25 cellular contexts compared by ENCODE assay signal in the genomic region with DNA sequence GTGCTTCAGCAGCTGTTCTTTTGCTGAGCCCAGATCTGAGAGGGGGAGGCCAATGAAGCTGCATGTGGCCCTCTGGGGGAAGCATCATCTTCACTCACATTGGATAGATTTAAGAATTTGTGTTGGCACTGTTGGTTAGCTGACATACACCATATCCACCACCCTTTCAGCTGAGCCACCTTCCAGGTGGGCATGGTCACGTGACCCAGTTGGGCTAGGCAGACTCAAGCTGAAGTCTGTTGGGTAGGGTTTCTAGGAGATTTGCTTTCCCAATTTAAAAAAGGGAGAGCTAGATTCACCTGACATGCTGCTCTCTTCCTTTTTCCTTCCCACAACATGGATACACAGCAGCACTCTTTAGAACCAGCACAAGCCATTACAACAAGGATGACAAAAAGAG.
"Had no signal": no experiment of that assay in that cellular context is flagged by ENCODE, and none has a peak within 500 bp of the region (broad histone marks: within the 10 kb centered on the region; RNA-seq: fewer than 3 reads in every experiment).

No MANE protein-coding gene starts in this region.

- DNase-seq: dorsolateral prefrontal cortex; effector CD8-positive, alpha-beta T cell; foreskin melanocyte; head of caudate nucleus; kidney; left cardiac atrium; left ventricle myocardium inferior; lower lobe of right lung; midbrain; nucleus accumbens; pancreas; stimulated activated CD4-positive, alpha-beta T cell treated with anti-CD3 and anti-CD28 coated beads, Interleukin-2, amount 100 ng/mL, for 24 hours; stimulated activated CD4-positive, alpha-beta T cell treated with anti-CD3 and anti-CD28 coated beads, Interleukin-4, amount 100 ng/mL, for 4 hours; stimulated activated naive B cell treated with anti-CD40 and anti-IgM and Interleukin-4, amounts not matched to agents 10 μg/mL and 1 μg/mL and 100 μg/mL, for 72 hours; stimulated activated naive CD8-positive, alpha-beta T cell treated with anti-CD3 and anti-CD28 coated beads, Interleukin-15, amount 100 ng/mL, for 72 hours; testis; upper lobe of right lung had no signal

- H3K4me3 ChIP-seq: dorsolateral prefrontal cortex, hepatocyte, left ventricle myocardium inferior, lower lobe of right lung, neural progenitor cell, pancreas, testis, tibial nerve, upper lobe of right lung, vagina had no signal

- H3K9me3 Mint-ChIP-seq: memory B cell; natural killer cell treated with Interleukin-12 subunit alpha and Interleukin-12 subunit beta and Interleukin-15 and Interleukin-18, amount 100 ng/mL, for 72 hours; neural progenitor cell; stimulated activated naive CD8-positive, alpha-beta T cell treated with anti-CD3 and anti-CD28 coated beads, Interleukin-15, amount 100 ng/mL, for 72 hours had no signal

- H3K27me3 ChIP-seq: dorsolateral prefrontal cortex, hepatocyte, neural progenitor cell, pancreas, testis, tibial nerve, upper lobe of right lung, vagina had no signal

- H3K4me3 Mint-ChIP-seq: memory B cell; natural killer cell treated with Interleukin-12 subunit alpha and Interleukin-12 subunit beta and Interleukin-15 and Interleukin-18, amount 100 ng/mL, for 72 hours; neural progenitor cell; stimulated activated naive B cell treated with anti-CD40 and anti-IgM and Interleukin-4, amounts not matched to agents 10 μg/mL and 1 μg/mL and 100 μg/mL, for 72 hours; stimulated activated naive CD8-positive, alpha-beta T cell treated with anti-CD3 and anti-CD28 coated beads, Interleukin-15, amount 100 ng/mL, for 72 hours had no signal

- H3K9ac ChIP-seq: neural progenitor cell had no signal

- ATAC-seq: left cardiac atrium; sciatic nerve; stimulated activated naive CD8-positive, alpha-beta T cell treated with anti-CD3 and anti-CD28 coated beads, Interleukin-15, amount 100 ng/mL, for 72 hours had no signal

- H3K27me3 Mint-ChIP-seq: memory B cell; natural killer cell treated with Interleukin-12 subunit alpha and Interleukin-12 subunit beta and Interleukin-15 and Interleukin-18, amount 100 ng/mL, for 72 hours; stimulated activated naive B cell treated with anti-CD40 and anti-IgM and Interleukin-4, amounts not matched to agents 10 μg/mL and 1 μg/mL and 100 μg/mL, for 72 hours; stimulated activated naive CD8-positive, alpha-beta T cell treated with anti-CD3 and anti-CD28 coated beads, Interleukin-15, amount 100 ng/mL, for 72 hours had no signal

- H3K36me3 Mint-ChIP-seq: memory B cell; natural killer cell treated with Interleukin-12 subunit alpha and Interleukin-12 subunit beta and Interleukin-15 and Interleukin-18, amount 100 ng/mL, for 72 hours; neural progenitor cell had no signal

- H2AFZ ChIP-seq: hepatocyte, neural progenitor cell had no signal

- H3K27ac Mint-ChIP-seq: neural progenitor cell; progenitor cell of endocrine pancreas; stimulated activated naive CD8-positive, alpha-beta T cell treated with anti-CD3 and anti-CD28 coated beads, Interleukin-15, amount 100 ng/mL, for 72 hours had no signal

- H3K27ac ChIP-seq: dorsolateral prefrontal cortex, hepatocyte, left ventricle myocardium inferior, lower lobe of right lung, neural progenitor cell, pancreas, testis, tibial nerve, upper lobe of right lung, vagina had no signal

- H3K4me1 ChIP-seq: left ventricle myocardium inferior, lower lobe of right lung, neural progenitor cell, pancreas, testis, tibial nerve, upper lobe of right lung, vagina had no signal

- H3K36me3 ChIP-seq: left ventricle myocardium inferior, lower lobe of right lung, neural progenitor cell, pancreas, tibial nerve, upper lobe of right lung, vagina had no signal

- H3K4me2 ChIP-seq: hepatocyte, neural progenitor cell had no signal

- H3K79me2 ChIP-seq: hepatocyte had no signal

- H3K9me3 ChIP-seq: left ventricle myocardium inferior, lower lobe of right lung, pancreas, testis, tibial nerve, upper lobe of right lung, vagina had no signal
